In genomic region chr12:124655317-124656213, GRCh38 we compare ENCODE assay signal across 8 cellular contexts.
DNase-seq lines count a peak whose midpoint lies in the region; ATAC-seq, FAIRE-seq and TF ChIP-seq lines count a peak whose summit lies in the region.

No MANE protein-coding gene starts in this region.

- no peaks in the 10 kb centered on the region for H3K79me2 ChIP-seq in keratinocyte (ENCODE audit: control insufficient read depth, insufficient read depth, low read length)

- peak overlapping the region; percentile 17 for H3K4me3 ChIP-seq in brain microvascular endothelial cell (ENCODE audit: low read depth, low read length)
- H3K4me3 ChIP-seq in keratinocyte (ENCODE audit: control insufficient read depth in 2 of 3, extremely low read depth in 1 of 3, insufficient read depth in 2 of 3, low read depth in 1 of 3, low read length in 3 of 3) = no peak overlapping the region

- TF ChIP-seq CTCF in CD14-positive monocyte (IDR thresholded peaks at IDR 0.05) = no peak
- no peak for TF ChIP-seq CTCF in brain microvascular endothelial cell (IDR thresholded peaks at IDR 0.05; ENCODE audit: low read depth, low read length, missing control alignments)
- TF ChIP-seq CTCF in keratinocyte (optimal IDR thresholded peaks at IDR 0.05 in 1 of 3, IDR thresholded peaks at IDR 0.05 in 1 of 3, conservative IDR thresholded peaks at IDR 0.05 in 1 of 3; ENCODE audit: extremely low read depth in 1 of 3, insufficient read depth in 2 of 3, low read length in 3 of 3) = no peak

- H3K9ac ChIP-seq in keratinocyte (ENCODE audit: control insufficient read depth, extremely low read depth, insufficient read depth, low read length) = peak overlapping the region; percentile 28

- intact Hi-C loops in CD14-positive monocyte (cut with micrococcal nuclease) = loop anchor here in 1 of 2 donors (10.0 kb wide), 1 partner anchor 91 kb away; the partner anchor contains the start of gene NCOR2

- in situ Hi-C loops in brain microvascular endothelial cell (cut with HindIII; ENCODE audit: low pct_ligation_motif_present, low sequenced_read_pairs) = no loop called here

- H3K4me3 Mint-ChIP-seq in CD14-positive monocyte = peak overlapping the region; percentile 31 to 67

- peak overlapping the region; percentile 27 for H3K4me2 ChIP-seq in keratinocyte (ENCODE audit: control insufficient read depth, extremely low read depth, insufficient read depth, low read depth, low read length)

- H3K9me1 ChIP-seq in keratinocyte (ENCODE audit: control insufficient read depth, extremely low read depth, insufficient read depth, low read length) = no peaks in the 10 kb centered on the region

- H3K9me3 Mint-ChIP-seq in CD14-positive monocyte = peaks cover 0 to 7% (median 2%) of the 10 kb centered on the region in 7 donors

- FAIRE-seq in keratinocyte (lab: Jason Lieb, UNC) = no peak

- no peaks in the 10 kb centered on the region for H4K20me1 ChIP-seq in keratinocyte (ENCODE audit: control insufficient read depth, extremely low read depth, insufficient read depth, low read length)

- H3K4me1 Mint-ChIP-seq in CD14-positive monocyte = peaks cover 77% of the 10 kb centered on the region

- peaks cover 11 to 13% of the 10 kb centered on the region in 2 donors for H3K36me3 Mint-ChIP-seq in CD14-positive monocyte

- no peak overlapping the region for H2AFZ ChIP-seq in keratinocyte (ENCODE audit: control insufficient read depth, low read length)

- H3K27ac ChIP-seq in brain microvascular endothelial cell = peak overlapping the region; percentile 93
- no peak overlapping the region for H3K27ac ChIP-seq in keratinocyte (ENCODE audit: control insufficient read depth, insufficient read depth, low read length)

- no peaks in the 10 kb centered on the region for H3K27me3 Mint-ChIP-seq in CD14-positive monocyte (ENCODE audit: low read depth in 3 of 3)

- dilution Hi-C loops in keratinocyte (cut with MboI; ENCODE audit: extremely low pct_ligation_motif_present, low sequenced_read_pairs) = no loop called here

- peaks cover 15% of the 10 kb centered on the region for H3K4me1 ChIP-seq in keratinocyte (ENCODE audit: control insufficient read depth, extremely low read depth, insufficient read depth, low read length)

- no peaks in the 10 kb centered on the region for H3K27me3 ChIP-seq in brain microvascular endothelial cell (replicated peaks)
- peaks cover 6% of the 10 kb centered on the region for H3K27me3 ChIP-seq in keratinocyte (ENCODE audit: control insufficient read depth, extremely low read depth, insufficient read depth, low read length)

- H3K27ac Mint-ChIP-seq in CD14-positive monocyte = peak overlapping the region; percentile 45 to 91 (median 84)

- H3K36me3 ChIP-seq in brain microvascular endothelial cell (replicated peaks) (no peaks in the 10 kb centered on the region), keratinocyte (ENCODE audit: control insufficient read depth in 2 of 2, extremely low read depth in 1 of 2, insufficient read depth in 2 of 2, low read length in 2 of 2) (no peaks in the 10 kb centered on the region)

- ATAC-seq in GM19324 (IDR thresholded peaks at IDR 0.05; ENCODE audit: low FRiP score, unreplicated experiment) (no peak), GM19452 (IDR thresholded peaks at IDR 0.05; ENCODE audit: unreplicated experiment) (no peak)

- peak; percentile 72 for DNase-seq in CD14-positive monocyte (ENCODE audit: low spot score)
- DNase-seq in NCI-H2029 treated with DMSO at 0.1 percent for 48 hours (lab: John Stamatoyannopoulos, UW) = peak; percentile 71
- DNase-seq in brain microvascular endothelial cell = peak; percentile 95
- DNase-seq in keratinocyte (ENCODE audit: low read depth, low spot score) = no peak
- peak; percentile 87 for DNase-seq in superior temporal gyrus (ENCODE audit: extremely low spot score)
- DNase-seq in activated CD4-positive, CD25-positive, alpha-beta regulatory T cell (lab: John Stamatoyannopoulos, UW) = no peak

- H3K9me3 ChIP-seq in keratinocyte (ENCODE audit: control insufficient read depth, low read depth, low read length) = no peaks in the 10 kb centered on the region

Comparison
In these comparisons a context has a peak if more than half of its experiments do, and no peak if none do; other contexts are left out.
1. DNase-seq: peak in CD14-positive monocyte (single experiment), NCI-H2029 treated with DMSO at 0.1 percent for 48 hours (single experiment), brain microvascular endothelial cell (single experiment) and superior temporal gyrus (single experiment); none in keratinocyte (single experiment) and activated CD4-positive, CD25-positive, alpha-beta regulatory T cell (0 of 4).